Comparison of ENCODE assay signal across 21 cellular contexts in genomic region chr17:77544347-77544746, GRCh38.
"Had no signal": no experiment of that assay in that cellular context is flagged by ENCODE, and none has a peak within 500 bp of the region (broad histone marks: within the 10 kb centered on the region; RNA-seq: fewer than 3 reads in every experiment).

No MANE protein-coding gene starts in this region.

- FAIRE-seq: frontal cortex had no signal

- H3K4me3 ChIP-seq: colonic mucosa, heart left ventricle, lung, ovary, spleen, tibial artery, upper lobe of left lung, uterus had no signal

- DNase-seq: dermis blood vessel endothelial cell; heart left ventricle; hippocampal formation; left ventricle myocardium superior; mesenchymal stem cell; midbrain; nucleus accumbens; ovary; spleen; stimulated activated CD4-positive, alpha-beta T cell treated with anti-CD3 and anti-CD28 coated beads, Interleukin-15, amount 100 ng/mL, for 24 hours; stimulated activated CD4-positive, alpha-beta T cell treated with anti-CD3 and anti-CD28 coated beads, Interleukin-1b, Interleukin-23, amount 100 ng/mL, for 48 hours; stimulated activated CD4-positive, alpha-beta T cell treated with anti-CD3 and anti-CD28 coated beads, Interleukin-4, amount 100 ng/mL, for 24 hours; tibial artery; upper lobe of left lung; uterus had no signal

- H3K27ac Mint-ChIP-seq: natural killer cell treated with Interleukin-12 subunit alpha and Interleukin-12 subunit beta and Interleukin-15 and Interleukin-18, amount 100 ng/mL, for 72 hours; stimulated activated memory B cell treated with anti-CD40 and anti-IgM and Interleukin-4, amounts not matched to agents 10 μg/mL and 1 μg/mL and 100 μg/mL, for 72 hours; stimulated activated naive CD8-positive, alpha-beta T cell treated with anti-CD3 and anti-CD28 coated beads, Interleukin-15, Interleukin-2, amounts not matched to agents 100 ng/mL and 50 ng/mL, for 24 hours had no signal

- H3K27me3 ChIP-seq: colonic mucosa, heart left ventricle, ovary, upper lobe of left lung, uterus had no signal

- H3K4me3 Mint-ChIP-seq: natural killer cell treated with Interleukin-12 subunit alpha and Interleukin-12 subunit beta and Interleukin-15 and Interleukin-18, amount 100 ng/mL, for 72 hours; stimulated activated memory B cell treated with anti-CD40 and anti-IgM and Interleukin-4, amounts not matched to agents 10 μg/mL and 1 μg/mL and 100 μg/mL, for 72 hours; stimulated activated naive CD8-positive, alpha-beta T cell treated with anti-CD3 and anti-CD28 coated beads, Interleukin-15, Interleukin-2, amounts not matched to agents 100 ng/mL and 50 ng/mL, for 24 hours had no signal

- H3K36me3 Mint-ChIP-seq: natural killer cell treated with Interleukin-12 subunit alpha and Interleukin-12 subunit beta and Interleukin-15 and Interleukin-18, amount 100 ng/mL, for 72 hours; stimulated activated memory B cell treated with anti-CD40 and anti-IgM and Interleukin-4, amounts not matched to agents 10 μg/mL and 1 μg/mL and 100 μg/mL, for 72 hours had no signal

- H3K9me3 Mint-ChIP-seq: natural killer cell treated with Interleukin-12 subunit alpha and Interleukin-12 subunit beta and Interleukin-15 and Interleukin-18, amount 100 ng/mL, for 72 hours; stimulated activated memory B cell treated with anti-CD40 and anti-IgM and Interleukin-4, amounts not matched to agents 10 μg/mL and 1 μg/mL and 100 μg/mL, for 72 hours; stimulated activated naive CD8-positive, alpha-beta T cell treated with anti-CD3 and anti-CD28 coated beads, Interleukin-15, Interleukin-2, amounts not matched to agents 100 ng/mL and 50 ng/mL, for 24 hours had no signal

- H3K27ac ChIP-seq: colonic mucosa, heart left ventricle, ovary, spleen, tibial artery, upper lobe of left lung, uterus had no signal

- ATAC-seq: heart left ventricle; left ventricle myocardium superior; natural killer cell treated with Interleukin-12 subunit alpha and Interleukin-12 subunit beta and Interleukin-15 and Interleukin-18, amount 100 ng/mL, for 72 hours; stimulated activated memory B cell treated with anti-CD40 and anti-IgM and Interleukin-4, amounts not matched to agents 10 μg/mL and 1 μg/mL and 100 μg/mL, for 72 hours had no signal

- H3K9me3 ChIP-seq: colonic mucosa, heart left ventricle, ovary, spleen, tibial artery, upper lobe of left lung, uterus had no signal

- H3K36me3 ChIP-seq: colonic mucosa, heart left ventricle, ovary, spleen, tibial artery, upper lobe of left lung, uterus had no signal
